Comparison of ENCODE assay signal across 9 cellular contexts in the genomic region with DNA sequence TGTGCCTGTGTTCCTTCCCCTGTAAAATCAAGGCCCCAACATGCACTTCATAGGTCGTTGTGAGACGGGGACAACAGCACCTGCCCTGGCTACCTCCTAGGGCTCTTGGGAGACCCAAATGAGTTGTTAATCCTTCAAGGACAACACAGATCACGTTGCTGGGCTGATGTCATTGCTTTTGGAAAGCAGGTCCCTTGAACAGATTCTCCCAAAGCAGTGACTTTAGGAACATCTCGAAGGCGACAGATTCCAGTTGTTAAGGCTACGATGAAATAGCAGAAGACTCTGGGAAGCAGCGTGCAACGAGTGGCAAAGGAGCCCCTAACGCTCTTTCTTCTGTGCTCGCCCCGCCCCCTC. TPM values are rescaled to one million over a fixed set of nuclear protein-coding genes. Genes with fewer than 3 reads are reported as not detected.
DNase-seq lines count a peak whose midpoint lies in the region; ATAC-seq and TF ChIP-seq lines count a peak whose summit lies in the region.
"Had no signal": no experiment of that assay in that cellular context is flagged by ENCODE, and none has a peak within 500 bp of the region (broad histone marks: within the 10 kb centered on the region; RNA-seq: fewer than 3 reads in every experiment).

No MANE protein-coding gene starts in this region.

- no peaks in the 10 kb centered on the region for H3F3A ChIP-seq in smooth muscle cell (ENCODE audit: low read depth)

- no peaks in the 10 kb centered on the region for H3K36me3 ChIP-seq in esophagus (ENCODE audit: control insufficient read depth in 2 of 2, insufficient read depth in 2 of 2, low read length in 1 of 2)
- H3K36me3 ChIP-seq in smooth muscle cell (ENCODE audit: low read depth): no peaks in the 10 kb centered on the region
- H3K36me3 ChIP-seq: adrenal gland had no signal

- H3K9ac ChIP-seq in smooth muscle cell (ENCODE audit: low read depth): no peak overlapping the region

- H3K27ac ChIP-seq in esophagus (ENCODE audit: low read depth in 2 of 2, low read length in 1 of 2) (peak overlapping the region; percentile 85 to 91), smooth muscle cell (ENCODE audit: low read depth) (no peak overlapping the region)

- peak; percentile 13 for ATAC-seq in activated CD8-positive, alpha-beta memory T cell treated with anti-CD3 and anti-CD28 coated beads, Interleukin-2, amount 10 ng/mL, durations not matched to agents 7 days and 5 days
- no peak for ATAC-seq in GM21576 (IDR thresholded peaks at IDR 0.05; ENCODE audit: unreplicated experiment)

- H3K79me2 ChIP-seq in smooth muscle cell (ENCODE audit: low read depth): no peaks in the 10 kb centered on the region

- H3K27me3 Mint-ChIP-seq in activated CD8-positive, alpha-beta memory T cell treated with anti-CD3 and anti-CD28 coated beads, Interleukin-2, amount 10 ng/mL, durations not matched to agents 7 days and 5 days: peaks cover 15% of the 10 kb centered on the region

- H3K27me3 ChIP-seq in esophagus (ENCODE audit: control insufficient read depth in 1 of 2, insufficient read depth in 2 of 2, low read length in 2 of 2) (no peaks in the 10 kb centered on the region), smooth muscle cell (ENCODE audit: low read depth) (no peaks in the 10 kb centered on the region)
- H3K27me3 ChIP-seq: adrenal gland had no signal

- H3K4me1 ChIP-seq in esophagus (ENCODE audit: control insufficient read depth in 2 of 2, insufficient read depth in 2 of 2, low read length in 1 of 2): peaks cover 0 to 8% of the 10 kb centered on the region in 2 donors
- peaks cover 12% of the 10 kb centered on the region for H3K4me1 ChIP-seq in smooth muscle cell (ENCODE audit: low read depth)

- TF ChIP-seq CTCF in smooth muscle cell (IDR thresholded peaks at IDR 0.05; ENCODE audit: borderline replicate concordance, insufficient read depth, poor library complexity, severe bottlenecking): no peak

- H3K4me3 Mint-ChIP-seq in activated CD8-positive, alpha-beta memory T cell treated with anti-CD3 and anti-CD28 coated beads, Interleukin-2, amount 10 ng/mL, durations not matched to agents 7 days and 5 days: peak overlapping the region; percentile 79

- no peak overlapping the region for H3K27ac Mint-ChIP-seq in activated CD8-positive, alpha-beta memory T cell treated with anti-CD3 and anti-CD28 coated beads, Interleukin-2, amount 10 ng/mL, durations not matched to agents 7 days and 5 days

- H3K9me3 ChIP-seq in esophagus (ENCODE audit: control insufficient read depth in 2 of 2, insufficient read depth in 1 of 2, low read depth in 1 of 2, low read length in 1 of 2) (no peaks in the 10 kb centered on the region), smooth muscle cell (replicated peaks; ENCODE audit: low read depth) (no peaks in the 10 kb centered on the region)
- H3K9me3 ChIP-seq: adrenal gland had no signal

- H4K20me1 ChIP-seq in smooth muscle cell (ENCODE audit: low read depth): no peaks in the 10 kb centered on the region

- peak overlapping the region; percentile 59 to 67 for H3K4me3 ChIP-seq in esophagus (ENCODE audit: low read depth in 1 of 2, low read length in 2 of 2)
- peak overlapping the region; percentile 62 for H3K4me3 ChIP-seq in smooth muscle cell

- CTCF ChIA-PET in activated CD8-positive, alpha-beta memory T cell treated with anti-CD3 and anti-CD28 coated beads, Interleukin-2, amount 10 ng/mL, durations not matched to agents 7 days and 5 days (lab: Charles Lee): interaction anchor here (0.9 to 2.2 kb wide), 3 partner anchors 13 to 31 kb away, joined by 3 to 13 read pairs (median 4); a partner anchor contains a TSS

- H3K4me2 ChIP-seq in smooth muscle cell: peak overlapping the region; percentile 93

- H2AFZ ChIP-seq in smooth muscle cell (ENCODE audit: low read depth): peak overlapping the region; percentile 70

- H3K4me1 Mint-ChIP-seq in activated CD8-positive, alpha-beta memory T cell treated with anti-CD3 and anti-CD28 coated beads, Interleukin-2, amount 10 ng/mL, durations not matched to agents 7 days and 5 days: peaks cover 36% of the 10 kb centered on the region

- DNase-seq in activated CD8-positive, alpha-beta memory T cell treated with anti-CD3 and anti-CD28 coated beads, Interleukin-2, amount 10 ng/mL, durations not matched to agents 7 days and 5 days: no peak
- DNase-seq in activated CD8-positive, alpha-beta memory T cell treated with anti-CD3 and anti-CD28 coated beads for 24 hours: no peak
- DNase-seq in NCI-H510A (lab: John Stamatoyannopoulos, UW) (peak; percentile 20), smooth muscle cell (lab: John Stamatoyannopoulos, UW; ENCODE audit: unreplicated experiment) (no peak), HCEC 1CT (no peak), OCI-M2 (lab: John Stamatoyannopoulos, UW; ENCODE audit: unreplicated experiment) (no peak)

- WGBS in esophagus, 2 donors: 2 to 3% methylated on average over 11 of the region's 11 CpGs
- WGBS in smooth muscle cell (ENCODE audit: low lambda C conversion rate): 3% methylated on average over 11 of the region's 11 CpGs

- H3K36me3 Mint-ChIP-seq in activated CD8-positive, alpha-beta memory T cell treated with anti-CD3 and anti-CD28 coated beads, Interleukin-2, amount 10 ng/mL, durations not matched to agents 7 days and 5 days: peaks cover 1% of the 10 kb centered on the region

- no peaks in the 10 kb centered on the region for H3K9me3 Mint-ChIP-seq in activated CD8-positive, alpha-beta memory T cell treated with anti-CD3 and anti-CD28 coated beads, Interleukin-2, amount 10 ng/mL, durations not matched to agents 7 days and 5 days (ENCODE audit: low read depth)

RNA-seq across cellular contexts. Expression of a gene that starts 26.2 kb away (rescaled TPM):
- total RNA-seq in activated CD8-positive, alpha-beta memory T cell treated with anti-CD3 and anti-CD28 coated beads, Interleukin-2, amount 10 ng/mL, durations not matched to agents 7 days and 5 days: 1 to 10 TPM in 1 of 2 experiments, under 1 TPM in 1; 0.54 to 1.7 TPM
- polyA plus RNA-seq in esophagus (1 to 10 TPM; 1.0 to 1.9 TPM), smooth muscle cell (3.9 and 4.2 TPM in 2 replicates)
- 0.31 and 2.5 TPM in 2 replicates for total RNA-seq in smooth muscle cell
